In genomic region chr5:2207966-2208544, GRCh38 we compare ENCODE assay signal across 12 cellular contexts.
DNase-seq lines count a peak whose midpoint lies in the region; ATAC-seq, FAIRE-seq and TF ChIP-seq lines count a peak whose summit lies in the region.
"Had no signal": no experiment of that assay in that cellular context is flagged by ENCODE, and none has a peak within 500 bp of the region (broad histone marks: within the 10 kb centered on the region; RNA-seq: fewer than 3 reads in every experiment).

No MANE protein-coding gene starts in this region.

- intact Hi-C loops in K562 (cut with micrococcal nuclease), result no loop called here

- TF ChIP-seq RAD21 in K562 (CRISPR knock-in tag; conservative IDR thresholded peaks at IDR 0.05 in 1 of 2, IDR thresholded peaks at IDR 0.05 in 1 of 2), result peak in 1 of 2 experiments; percentile 56; a peak in 2 of 4 replicates

- POLR2A ChIA-PET in K562 (lab: Yijun Ruan, JAX), result interaction anchor here (1.5 kb wide), 2 partner anchors 11 to 85 kb away, joined by 3 to 4 read pairs; no protein-coding TSS in a partner anchor

- no TSS peak for BruUV-seq in K562 (replicated peaks; lab: Mats Ljungman, UMichigan)

- peak; percentile 29 for FAIRE-seq in K562 (lab: Jason Lieb, UNC)
- FAIRE-seq: islet of Langerhans had no signal

- peak; percentile 93 for ATAC-seq in K562
- ATAC-seq in HG02981 (IDR thresholded peaks at IDR 0.05; ENCODE audit: unreplicated experiment), result no peak

- no peaks in the 10 kb centered on the region for H3K4me1 ChIP-seq in K562 (replicated peaks in 1 of 2; ENCODE audit: control insufficient read depth in 2 of 2, insufficient read depth in 2 of 2, low read length in 2 of 2)

- CTCF ChIA-PET in K562 (lab: Yijun Ruan, JAX; ENCODE audit: low intra/inter-chr PET ratio), result no interaction called here

- no peaks in the 10 kb centered on the region for H3K36me3 ChIP-seq in K562 (ENCODE audit: control insufficient read depth, insufficient read depth, low read length)

- TF ChIP-seq CTCF in K562 (IDR thresholded peaks at IDR 0.05 in 2 of 3, conservative IDR thresholded peaks at IDR 0.05 in 1 of 3; ENCODE audit: insufficient read depth in 2 of 3, low read depth in 1 of 3, low read length in 3 of 3) (peak; percentile 52 to 59 (median 58); a peak in 5 of 6 replicates), GM10266 (IDR thresholded peaks at IDR 0.05; ENCODE audit: control insufficient read depth, insufficient read depth, low read depth, missing control alignments) (no peak)

- no peaks in the 10 kb centered on the region for H4K20me1 ChIP-seq in K562 (replicated peaks; ENCODE audit: control insufficient read depth, insufficient read depth, low read length)

- no peak for TF ChIP-seq POLR2A in K562 (conservative IDR thresholded peaks at IDR 0.05)

- in situ Hi-C loops in K562 (cut with MboI), result no loop called here

- 1% methylated on average over 16 of the region's 16 CpGs for WGBS in K562 (ENCODE audit: insufficient coverage, low coverage, missing lambda C conversion rate)

- no peak overlapping the region for H3K9ac ChIP-seq in K562 (ENCODE audit: insufficient read depth in 1 of 2, low read depth in 2 of 2, low read length in 2 of 2)

- H3K9me1 ChIP-seq in K562 (ENCODE audit: control insufficient read depth, insufficient read depth, low read length), result no peaks in the 10 kb centered on the region

- no peak overlapping the region for H3K4me3 ChIP-seq in K562

- H2AFZ ChIP-seq in K562 (ENCODE audit: low read depth, low read length), result no peak overlapping the region

- no peak overlapping the region for H3K27ac ChIP-seq in K562 (ENCODE audit: extremely low read depth, low read depth, low read length)

- no peaks in the 10 kb centered on the region for H3K9me3 ChIP-seq in K562 (replicated peaks; ENCODE audit: control insufficient read depth, insufficient read depth, low read depth, low read length)

- DNase-seq in ELF-1 (ENCODE audit: low read depth, low spot score) (peak; percentile 80), M059J (ENCODE audit: low read depth) (peak; percentile 6), K562 (ENCODE audit: extremely low read depth in 1 of 4, low spot score in 3 of 4) (peak in 3 of 4 experiments; percentile 29 to 54 (median 50)), medulla oblongata (ENCODE audit: extremely low spot score) (peak; percentile 30), GM10266 (ENCODE audit: extremely low spot score) (no peak), NCI-H446 treated with DMSO at 0.1 percent for 48 hours (lab: John Stamatoyannopoulos, UW) (no peak), SKM-1 treated with dmso at 0.1 percent for 144 hours (lab: John Stamatoyannopoulos, UW; ENCODE audit: unreplicated experiment) (no peak)
- DNase-seq: activated naive CD4-positive, alpha-beta T cell treated with anti-CD3 and anti-CD28 coated beads, Interleukin-2, amount 50 U/mL, for 16 hours; effector memory CD4-positive, alpha-beta T cell; NCI-H187 treated with DMSO at 0.1 percent for 48 hours had no signal

- H3K4me2 ChIP-seq in K562 (ENCODE audit: insufficient read depth, low read length), result no peak overlapping the region

- no peak for TF ChIP-seq EP300 in K562 (IDR thresholded peaks at IDR 0.05; ENCODE audit: low read length)

- peaks cover 8 to 39% of the 10 kb centered on the region in 2 experiments for H3K27me3 ChIP-seq in K562 (ENCODE audit: control insufficient read depth in 2 of 2, insufficient read depth in 2 of 2, low read length in 2 of 2)

- no peaks in the 10 kb centered on the region for H3K79me2 ChIP-seq in K562 (ENCODE audit: control insufficient read depth, insufficient read depth, low read length)

TF ChIP-seq in K562, 482 proteins besides CTCF, POLR2A, EP300 and RAD21:
- no peak for TF ChIP-seq CLOCK (CRISPR knock-in tag; IDR thresholded peaks at IDR 0.05; ENCODE audit: borderline replicate concordance)
- TF ChIP-seq ZNF263 (CRISPR knock-in tag; IDR thresholded peaks at IDR 0.05; ENCODE audit: borderline replicate concordance), result peak; percentile 28; the same call in 1 of the 2 replicates
- TF ChIP-seq SMC3 (conservative IDR thresholded peaks at IDR 0.05; ENCODE audit: insufficient read depth, low read depth, low read length), result 0 out of 2 replicates have a peak, but pooled peaks have one; percentile 29

Comparison
In these comparisons a context has a peak if more than half of its experiments do, and no peak if none do; other contexts are left out.
1. DNase-seq: peak in ELF-1 (single experiment), M059J (single experiment), K562 (3 of 4) and medulla oblongata (single experiment); none in GM10266 (single experiment), NCI-H446 treated with DMSO at 0.1 percent for 48 hours (single experiment) and SKM-1 treated with dmso at 0.1 percent for 144 hours (single experiment).